ENCODE assay signal across 7 cellular contexts in the genomic region with DNA sequence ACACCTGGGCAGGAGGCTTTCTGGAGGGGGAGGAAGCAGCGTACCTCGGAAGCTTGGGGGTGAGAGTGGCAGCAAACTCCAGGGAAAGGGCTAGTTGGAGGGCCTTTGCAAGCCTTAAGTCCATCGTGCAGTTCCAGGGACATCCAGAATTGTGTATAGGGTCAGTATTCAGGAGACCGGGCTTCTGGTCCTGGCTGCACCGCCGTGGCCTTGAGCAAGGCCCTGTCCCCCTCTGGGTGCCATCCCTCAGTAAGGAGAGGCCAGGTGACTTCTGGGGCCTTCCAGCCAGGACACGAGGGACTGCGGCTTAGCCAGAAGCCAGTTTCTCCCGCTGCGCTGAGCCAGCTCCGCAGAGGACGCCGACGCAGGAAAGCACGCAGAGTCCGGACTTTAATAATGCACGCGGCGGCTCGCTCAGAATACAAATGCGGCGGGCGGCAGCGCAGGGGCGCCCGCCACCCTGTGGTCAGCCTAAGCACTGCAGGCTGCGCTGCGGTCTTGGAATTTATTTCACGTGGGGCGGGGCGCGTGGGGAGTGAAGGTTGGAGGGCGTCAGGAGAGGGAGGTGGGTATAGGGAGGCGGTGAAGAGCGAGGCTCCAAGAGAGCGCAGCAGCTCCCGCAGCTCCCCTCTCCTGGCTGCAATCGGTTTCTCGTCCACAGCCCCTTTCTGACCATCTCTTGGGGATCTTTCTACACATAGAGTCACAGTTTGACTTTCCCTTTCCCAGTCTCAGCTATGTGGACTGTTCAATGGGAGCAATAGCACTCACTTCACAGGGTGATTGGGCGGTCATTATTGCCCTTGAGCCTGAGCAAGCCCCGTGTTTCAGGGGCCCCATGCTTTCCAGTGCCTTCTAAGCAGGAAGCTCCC.
DNase-seq lines count a peak whose midpoint lies in the region; TF ChIP-seq lines count a peak whose summit lies in the region.

No MANE protein-coding gene starts in this region.

- H3K27ac Mint-ChIP-seq in HFFc6 (no peak overlapping the region), brain (peak overlapping the region in 2 of 5 experiments; percentile 45 to 76)

- no peak overlapping the region for H3K4me3 ChIP-seq in GM12875 (ENCODE audit: low read depth, low read length)

- TF ChIP-seq CTCF in GM12875 (IDR thresholded peaks at IDR 0.05; ENCODE audit: borderline replicate concordance, insufficient read depth, low read depth, low read length) (peak; percentile 93), HFFc6 (IDR thresholded peaks at IDR 0.05) (peak; percentile 92), brain (conservative IDR thresholded peaks at IDR 0.05) (peak; percentile 83 to 85)

- H3K9me3 Mint-ChIP-seq in HFFc6 (no peaks in the 10 kb centered on the region), brain (peaks cover 0 to 6% (median 0%) of the 10 kb centered on the region in 5 experiments)

- H3K4me3 Mint-ChIP-seq in HFFc6 = peak overlapping the region; percentile 39; the same call in 1 of the 2 replicates
- peak overlapping the region; percentile 45 to 77 (median 70) for H3K4me3 Mint-ChIP-seq in brain

- DNase-seq in HFFc6 (peak; percentile 26), NCI-H1048 (lab: John Stamatoyannopoulos, UW) (peak; percentile 27), T1000 (lab: John Stamatoyannopoulos, UW) (peak; percentile 4), iPS-NIHi11 (ENCODE audit: low spot score) (peak; percentile 83)
- peak; percentile 57 for DNase-seq in stimulated activated CD4-positive, alpha-beta T cell treated with anti-CD3 and anti-CD28 coated beads, Interleukin-12 subunit alpha, Interleukin-12 subunit beta, amount 100 ng/mL, for 4 hours

- H3K4me1 Mint-ChIP-seq in HFFc6 (ENCODE audit: low read depth) (no peaks in the 10 kb centered on the region), brain (peaks cover 15% of the 10 kb centered on the region)

- peaks cover 9% of the 10 kb centered on the region for H3K27me3 Mint-ChIP-seq in HFFc6 (ENCODE audit: insufficient read depth)
- peaks cover 15% of the 10 kb centered on the region for H3K27me3 Mint-ChIP-seq in brain

- H3K36me3 Mint-ChIP-seq in HFFc6 (ENCODE audit: low read depth) (no peaks in the 10 kb centered on the region), brain (no peaks in the 10 kb centered on the region)

Comparison
In these comparisons a context has a peak if more than half of its experiments do, and no peak if none do; other contexts are left out.
1. DNase-seq: peak in every context shown above with its lines; median percentile 83 in iPS-NIHi11; 57 in stimulated activated CD4-positive, alpha-beta T cell treated with anti-CD3 and anti-CD28 coated beads, Interleukin-12 subunit alpha, Interleukin-12 subunit beta, amount 100 ng/mL, for 4 hours; 27 in NCI-H1048; 26 in HFFc6; 4 in T1000.